ENCODE assay signal across 16 cellular contexts in the genomic region with DNA sequence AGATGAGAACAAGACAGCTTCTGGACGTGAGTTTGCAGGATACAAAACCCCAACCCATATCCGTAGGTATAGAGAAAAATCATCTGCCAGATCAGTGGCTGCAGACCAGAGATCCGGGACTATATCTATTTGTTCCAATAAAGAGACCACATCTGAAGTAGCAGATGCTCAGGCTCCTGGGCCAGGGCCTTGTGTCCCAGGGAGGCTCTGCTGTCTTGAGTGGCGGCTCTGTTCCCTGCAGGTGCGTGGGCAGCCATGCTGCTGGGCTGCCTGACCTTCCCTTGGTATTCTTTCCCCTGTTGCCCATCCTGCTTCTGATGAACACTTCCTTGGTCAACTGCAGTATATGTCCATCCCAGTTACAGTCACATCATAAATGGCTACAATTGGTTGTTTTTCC. TPM values are rescaled to one million over a fixed set of nuclear protein-coding genes. Genes with fewer than 3 reads are reported as not detected.
A peak's percentile ranks its signal among the peaks of the same experiment; 100 is the strongest.
DNase-seq lines count a peak whose midpoint lies in the region; ATAC-seq lines count a peak whose summit lies in the region.
"Had no signal": no experiment of that assay in that cellular context is flagged by ENCODE, and none has a peak within 500 bp of the region (broad histone marks: within the 10 kb centered on the region; RNA-seq: fewer than 3 reads in every experiment).

No MANE protein-coding gene starts in this region.

- DNase-seq in activated effector memory CD4-positive, alpha-beta T cell treated with anti-CD3 and anti-CD28 coated beads, Interleukin-2, amount 50 U/mL, for 16 hours, result peak; percentile 44
- DNase-seq in activated effector memory CD4-positive, alpha-beta T cell treated with Interleukin-2 at 50 U/mL for 16 hours, result no peak
- DNase-seq in mesenteric fat pad (ENCODE audit: low spot score), result peak; percentile 49
- DNase-seq in stimulated activated naive B cell treated with anti-CD40 and anti-IgM and Interleukin-4, amounts not matched to agents 10 μg/mL and 1 μg/mL and 100 μg/mL, for 72 hours, result no peak
- DNase-seq in mesenchymal stem cell, result no peak
- DNase-seq in activated CD4-positive, alpha-beta memory T cell treated with anti-CD3 and anti-CD28 coated beads for 36 hours, result no peak
- DNase-seq in middle frontal gyrus (ENCODE audit: extremely low spot score, low spot score), result no peak
- DNase-seq: 8988T; AML-193; Caco-2; CD8-positive, alpha-beta memory T cell; DND-41; GDM1; H7 had no signal

- H2BK12ac ChIP-seq in mesenchymal stem cell (ENCODE audit: low read length in 2 of 2), result no peak overlapping the region

- no peak overlapping the region for H2AK5ac ChIP-seq in mesenchymal stem cell (ENCODE audit: low read length, severe bottlenecking)

- H3K27me3 ChIP-seq in mesenchymal stem cell (ENCODE audit: control insufficient read depth in 1 of 2, insufficient read depth in 1 of 2, low read length in 2 of 2), result peaks cover 0 to 13% of the 10 kb centered on the region in 2 experiments

- H3K4me3 ChIP-seq in mesenchymal stem cell (ENCODE audit: insufficient read depth in 1 of 2, low read depth in 1 of 2, low read length in 2 of 2), result no peak overlapping the region
- H3K4me3 ChIP-seq: BLaER1, GM23338 had no signal

- H4K91ac ChIP-seq in mesenchymal stem cell (ENCODE audit: low read length), result no peak overlapping the region

- no peaks in the 10 kb centered on the region for H3K9me3 ChIP-seq in mesenchymal stem cell (ENCODE audit: control insufficient read depth, low read length)
- H3K9me3 ChIP-seq: Caco-2 had no signal

- H3K23ac ChIP-seq in mesenchymal stem cell (ENCODE audit: low read length in 2 of 2), result no peak overlapping the region

- peaks cover 26% of the 10 kb centered on the region for H3K4me1 ChIP-seq in mesenchymal stem cell (ENCODE audit: control insufficient read depth, insufficient read depth, low read depth, low read length)

- POLR2A ChIA-PET in activated CD4-positive, alpha-beta memory T cell treated with anti-CD3 and anti-CD28 coated beads for 36 hours (lab: Charles Lee), result no interaction called here

- no peak overlapping the region for H2BK15ac ChIP-seq in mesenchymal stem cell (ENCODE audit: low read depth, poor library complexity, severe bottlenecking)

- H3K9ac ChIP-seq in mesenchymal stem cell (ENCODE audit: low read length), result no peak overlapping the region
- H3K9ac ChIP-seq: BLaER1 had no signal

- H3K27ac ChIP-seq in mesenchymal stem cell (ENCODE audit: low read length, poor library complexity, severe bottlenecking), result no peak overlapping the region
- H3K27ac ChIP-seq: BLaER1 had no signal

- no peak overlapping the region for H3K14ac ChIP-seq in mesenchymal stem cell (ENCODE audit: low read length in 2 of 2)

- no peak overlapping the region for H3K18ac ChIP-seq in mesenchymal stem cell (ENCODE audit: low read depth in 1 of 2, low read length in 2 of 2)

- no peak overlapping the region for H2AFZ ChIP-seq in mesenchymal stem cell (ENCODE audit: low read depth, low read length)
- H2AFZ ChIP-seq: GM23338 had no signal

- peaks cover 7 to 13% of the 10 kb centered on the region in 2 donors for H3K4me1 Mint-ChIP-seq in stimulated activated naive B cell treated with anti-CD40 and anti-IgM and Interleukin-4, amounts not matched to agents 10 μg/mL and 1 μg/mL and 100 μg/mL, for 72 hours
- peaks cover 18% of the 10 kb centered on the region for H3K4me1 Mint-ChIP-seq in activated CD4-positive, alpha-beta memory T cell treated with anti-CD3 and anti-CD28 coated beads for 36 hours (ENCODE audit: low read depth)

- no peaks in the 10 kb centered on the region for H3K9me3 Mint-ChIP-seq in stimulated activated naive B cell treated with anti-CD40 and anti-IgM and Interleukin-4, amounts not matched to agents 10 μg/mL and 1 μg/mL and 100 μg/mL, for 72 hours
- H3K9me3 Mint-ChIP-seq in activated CD4-positive, alpha-beta memory T cell treated with anti-CD3 and anti-CD28 coated beads for 36 hours, result no peaks in the 10 kb centered on the region
- H3K9me3 Mint-ChIP-seq: CD8-positive, alpha-beta memory T cell; GM23338 had no signal

- H3K27me3 Mint-ChIP-seq in stimulated activated naive B cell treated with anti-CD40 and anti-IgM and Interleukin-4, amounts not matched to agents 10 μg/mL and 1 μg/mL and 100 μg/mL, for 72 hours, result peaks cover 13 to 15% of the 10 kb centered on the region in 2 donors
- peaks cover 2% of the 10 kb centered on the region for H3K27me3 Mint-ChIP-seq in activated CD4-positive, alpha-beta memory T cell treated with anti-CD3 and anti-CD28 coated beads for 36 hours

- peak overlapping the region; percentile 37 for H3K27ac Mint-ChIP-seq in stimulated activated naive B cell treated with anti-CD40 and anti-IgM and Interleukin-4, amounts not matched to agents 10 μg/mL and 1 μg/mL and 100 μg/mL, for 72 hours
- H3K27ac Mint-ChIP-seq in activated CD4-positive, alpha-beta memory T cell treated with anti-CD3 and anti-CD28 coated beads for 36 hours, result no peak overlapping the region
- H3K27ac Mint-ChIP-seq: CD8-positive, alpha-beta memory T cell; GM23338 had no signal

- H3K36me3 ChIP-seq in mesenchymal stem cell (ENCODE audit: control insufficient read depth in 1 of 2, insufficient read depth in 2 of 2, low read depth in 1 of 2, low read length in 2 of 2), result peaks cover 7 to 12% of the 10 kb centered on the region in 2 experiments

- ATAC-seq in stimulated activated naive B cell treated with anti-CD40 and anti-IgM and Interleukin-4, amounts not matched to agents 10 μg/mL and 1 μg/mL and 100 μg/mL, for 72 hours (replicated peaks), result no peak
- ATAC-seq: GM23338 had no signal

- intact Hi-C loops in activated CD4-positive, alpha-beta memory T cell treated with anti-CD3 and anti-CD28 coated beads for 36 hours (cut with micrococcal nuclease), result no loop called here

- no peak overlapping the region for H2BK120ac ChIP-seq in mesenchymal stem cell (ENCODE audit: low read depth, low read length)

- H3K4ac ChIP-seq in mesenchymal stem cell (ENCODE audit: low read depth in 1 of 2, low read length in 2 of 2), result no peak overlapping the region

- H3K36me3 Mint-ChIP-seq in stimulated activated naive B cell treated with anti-CD40 and anti-IgM and Interleukin-4, amounts not matched to agents 10 μg/mL and 1 μg/mL and 100 μg/mL, for 72 hours, result peaks cover 16 to 19% of the 10 kb centered on the region in 2 donors
- peaks cover 15% of the 10 kb centered on the region for H3K36me3 Mint-ChIP-seq in activated CD4-positive, alpha-beta memory T cell treated with anti-CD3 and anti-CD28 coated beads for 36 hours

- H2BK5ac ChIP-seq in mesenchymal stem cell (ENCODE audit: low read depth, low read length, poor library complexity, severe bottlenecking), result no peak overlapping the region

- no peaks in the 10 kb centered on the region for H3K79me1 ChIP-seq in mesenchymal stem cell (replicated peaks; ENCODE audit: low read length, poor library complexity, severe bottlenecking)

- no peak overlapping the region for H3K4me3 Mint-ChIP-seq in stimulated activated naive B cell treated with anti-CD40 and anti-IgM and Interleukin-4, amounts not matched to agents 10 μg/mL and 1 μg/mL and 100 μg/mL, for 72 hours
- H3K4me3 Mint-ChIP-seq in activated CD4-positive, alpha-beta memory T cell treated with anti-CD3 and anti-CD28 coated beads for 36 hours, result no peak overlapping the region
- H3K4me3 Mint-ChIP-seq: GM23338 had no signal

- CTCF ChIA-PET in activated CD4-positive, alpha-beta memory T cell treated with anti-CD3 and anti-CD28 coated beads for 36 hours (lab: Charles Lee), result no interaction called here

- no peak overlapping the region for H4K8ac ChIP-seq in mesenchymal stem cell (ENCODE audit: low read length)

- 81% methylated on average over 5 of the region's 5 CpGs for WGBS in mesenchymal stem cell

- no peak overlapping the region for H3K4me2 ChIP-seq in mesenchymal stem cell (ENCODE audit: low read length, poor library complexity, severe bottlenecking)
- H3K4me2 ChIP-seq: BLaER1, GM23338 had no signal

RNA-seq across cellular contexts. Expression of a gene that starts 34.9 kb away (rescaled TPM):
- total RNA-seq in mesenteric fat pad, result 19.8 TPM
- polyA plus RNA-seq in mesenchymal stem cell (2013, experiment 1 of 2), result 8.0 TPM
- 10.8 TPM for polyA plus RNA-seq in mesenchymal stem cell (2013, experiment 2 of 2)
- 10 to 100 TPM; 23.9 to 24.6 TPM for total RNA-seq in activated CD4-positive, alpha-beta memory T cell treated with anti-CD3 and anti-CD28 coated beads for 36 hours

RNA-seq across cellular contexts. Expression of a gene that starts 35.0 kb away (rescaled TPM):
- total RNA-seq in mesenteric fat pad, result 0.71 TPM
- 0.48 TPM for polyA plus RNA-seq in mesenchymal stem cell (2013, experiment 1 of 2)
- 0.27 TPM for polyA plus RNA-seq in mesenchymal stem cell (2013, experiment 2 of 2)
- 1 to 10 TPM; 2.0 to 2.1 TPM for total RNA-seq in activated CD4-positive, alpha-beta memory T cell treated with anti-CD3 and anti-CD28 coated beads for 36 hours

Comparison
In these comparisons a context has a peak if more than half of its experiments do, and no peak if none do; other contexts are left out.
1. DNase-seq: peak in activated effector memory CD4-positive, alpha-beta T cell treated with anti-CD3 and anti-CD28 coated beads, Interleukin-2, amount 50 U/mL, for 16 hours (single experiment) and mesenteric fat pad (single experiment); none in activated effector memory CD4-positive, alpha-beta T cell treated with Interleukin-2 at 50 U/mL for 16 hours (single experiment), stimulated activated naive B cell treated with anti-CD40 and anti-IgM and Interleukin-4, amounts not matched to agents 10 μg/mL and 1 μg/mL and 100 μg/mL, for 72 hours (single experiment), mesenchymal stem cell (single experiment), activated CD4-positive, alpha-beta memory T cell treated with anti-CD3 and anti-CD28 coated beads for 36 hours (single experiment) and middle frontal gyrus (single experiment).